ENCODE assay signal across 1 cellular context in the genomic region with DNA sequence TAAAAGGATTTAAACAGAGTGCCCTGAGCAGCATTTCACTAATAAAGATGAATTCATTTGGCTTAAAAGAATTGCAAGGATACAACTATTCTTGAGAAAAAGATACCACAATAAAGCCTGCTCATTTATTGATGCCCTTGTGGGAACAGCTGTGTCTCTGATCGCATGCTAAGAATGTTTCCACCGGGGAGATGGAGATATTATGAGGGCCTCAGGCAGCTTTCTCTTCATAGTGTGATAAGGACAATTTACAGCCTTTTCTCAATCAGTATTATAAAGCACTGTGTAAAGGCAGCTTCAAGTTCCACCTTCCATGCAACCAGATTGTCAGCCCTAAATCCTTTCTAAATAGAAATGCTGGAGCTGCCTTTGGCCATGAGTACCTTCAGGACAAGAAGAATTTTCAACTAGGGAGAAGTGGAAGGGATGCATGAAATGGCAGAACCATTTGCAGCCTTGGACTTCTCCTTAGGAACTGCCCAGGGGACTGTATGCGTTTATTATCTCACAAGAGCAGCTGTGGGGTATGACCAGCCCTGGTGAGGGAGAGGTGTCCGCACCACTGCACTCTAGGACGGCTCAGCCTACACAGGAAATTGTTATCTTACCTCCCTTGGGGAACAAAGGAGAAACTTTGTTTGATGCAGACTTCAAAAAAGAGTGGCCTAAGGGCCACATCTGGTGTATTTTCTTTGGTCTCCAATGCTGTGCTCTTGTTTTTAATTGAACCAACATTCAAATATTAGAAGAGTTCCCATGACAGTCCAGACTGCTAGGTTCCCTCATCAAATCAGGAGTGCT.
TF ChIP-seq lines count a peak whose summit lies in the region.

No MANE protein-coding gene starts in this region.

TF ChIP-seq in K562, 482 proteins besides CTCF, POLR2A, EP300 and RAD21 (continued from another document and continues in another):
- TF ChIP-seq, protein P1, sequence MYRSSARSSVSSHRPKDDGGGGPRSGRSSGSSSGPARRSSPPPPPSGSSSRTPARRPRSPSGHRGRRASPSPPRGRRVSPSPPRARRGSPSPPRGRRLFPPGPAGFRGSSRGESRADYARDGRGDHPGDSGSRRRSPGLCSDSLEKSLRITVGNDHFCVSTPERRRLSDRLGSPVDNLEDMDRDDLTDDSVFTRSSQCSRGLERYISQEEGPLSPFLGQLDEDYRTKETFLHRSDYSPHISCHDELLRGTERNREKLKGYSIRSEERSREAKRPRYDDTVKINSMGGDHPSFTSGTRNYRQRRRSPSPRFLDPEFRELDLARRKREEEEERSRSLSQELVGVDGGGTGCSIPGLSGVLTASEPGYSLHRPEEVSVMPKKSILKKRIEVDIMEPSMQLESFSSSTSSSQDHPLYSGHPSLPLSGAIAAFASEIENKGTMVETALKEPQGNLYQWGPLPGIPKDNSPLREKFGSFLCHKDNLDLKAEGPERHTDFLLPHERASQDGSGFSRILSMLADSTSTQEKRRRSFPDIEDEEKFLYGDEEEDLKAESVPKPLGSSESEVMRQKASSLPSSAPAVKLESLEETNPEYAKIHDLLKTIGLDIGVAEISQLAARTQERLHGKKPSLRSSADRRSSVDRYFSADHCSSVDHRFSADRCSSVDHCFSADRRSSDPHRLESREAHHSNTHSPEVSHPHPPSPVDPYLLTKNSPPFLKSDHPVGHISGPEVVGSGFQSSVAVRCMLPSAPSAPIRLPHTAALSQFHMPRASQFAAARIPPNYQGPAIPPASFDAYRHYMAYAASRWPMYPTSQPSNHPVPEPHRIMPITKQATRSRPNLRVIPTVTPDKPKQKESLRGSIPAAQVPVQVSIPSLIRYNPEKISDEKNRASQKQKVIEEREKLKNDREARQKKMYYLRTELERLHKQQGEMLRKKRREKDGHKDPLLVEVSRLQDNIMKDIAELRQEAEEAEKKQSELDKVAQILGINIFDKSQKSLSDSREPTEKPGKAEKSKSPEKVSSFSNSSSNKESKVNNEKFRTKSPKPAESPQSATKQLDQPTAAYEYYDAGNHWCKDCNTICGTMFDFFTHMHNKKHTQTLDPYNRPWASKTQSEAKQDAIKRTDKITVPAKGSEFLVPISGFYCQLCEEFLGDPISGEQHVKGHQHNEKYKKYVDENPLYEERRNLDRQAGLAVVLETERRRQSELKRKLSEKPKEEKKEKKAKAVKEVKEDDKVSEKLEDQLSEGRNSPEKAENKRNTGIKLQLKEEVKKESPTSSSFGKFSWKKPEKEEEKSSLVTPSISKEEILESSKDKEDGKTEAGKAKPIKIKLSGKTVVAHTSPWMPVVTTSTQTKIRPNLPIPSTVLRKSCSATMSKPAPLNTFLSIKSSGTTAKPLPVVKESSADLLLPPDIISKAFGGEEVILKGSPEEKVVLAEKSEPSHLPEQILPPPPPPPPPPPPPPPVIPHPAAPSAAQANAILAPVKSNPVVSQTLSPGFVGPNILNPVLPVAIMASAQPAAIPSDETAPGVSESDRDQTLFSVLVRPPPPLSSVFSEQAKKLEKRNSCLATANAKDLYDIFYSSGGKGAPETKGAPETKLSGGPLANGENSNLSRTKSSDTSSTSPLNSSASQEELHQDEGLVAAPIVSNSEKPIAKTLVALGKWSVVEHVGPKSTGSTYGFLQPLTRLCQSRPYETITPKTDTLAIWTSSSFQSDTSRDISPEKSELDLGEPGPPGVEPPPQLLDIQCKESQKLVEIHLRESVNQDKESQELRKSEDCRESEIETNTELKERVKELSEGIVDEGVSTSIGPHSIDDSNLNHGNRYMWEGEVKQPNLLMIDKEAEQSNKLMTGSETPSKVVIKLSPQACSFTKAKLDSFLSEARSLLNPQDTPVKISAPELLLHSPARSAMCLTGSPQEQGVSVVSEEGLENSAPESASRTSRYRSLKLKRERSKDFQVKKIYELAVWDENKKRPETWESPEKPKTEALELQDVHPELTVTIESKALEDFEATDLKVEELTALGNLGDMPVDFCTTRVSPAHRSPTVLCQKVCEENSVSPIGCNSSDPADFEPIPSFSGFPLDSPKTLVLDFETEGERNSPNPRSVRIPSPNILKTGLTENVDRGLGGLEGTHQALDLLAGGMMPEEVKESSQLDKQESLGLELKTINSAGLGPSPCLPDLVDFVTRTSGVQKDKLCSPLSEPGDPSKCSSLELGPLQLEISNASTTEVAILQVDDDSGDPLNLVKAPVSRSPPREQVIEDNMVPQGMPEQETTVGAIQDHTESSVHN (IDR thresholded peaks at IDR 0.05; ENCODE audit: borderline replicate concordance in 1 of 2, low read depth in 1 of 2): no peak
- TF ChIP-seq ETV1 (tag; conservative IDR thresholded peaks at IDR 0.05; ENCODE audit: low read depth): peak; percentile 59
- TF ChIP-seq BRD4 (IDR thresholded peaks at IDR 0.05): no peak
- TF ChIP-seq CBFA2T2 (conservative IDR thresholded peaks at IDR 0.05): peak; percentile 79
- 0 out of 2 replicates have a peak, but pooled peaks have one; percentile 15 for TF ChIP-seq ZNF316 (IDR thresholded peaks at IDR 0.05)
- TF ChIP-seq SRSF1 (IDR thresholded peaks at IDR 0.05; ENCODE audit: low read depth, low read length): no peak
- TF ChIP-seq, protein P2, sequence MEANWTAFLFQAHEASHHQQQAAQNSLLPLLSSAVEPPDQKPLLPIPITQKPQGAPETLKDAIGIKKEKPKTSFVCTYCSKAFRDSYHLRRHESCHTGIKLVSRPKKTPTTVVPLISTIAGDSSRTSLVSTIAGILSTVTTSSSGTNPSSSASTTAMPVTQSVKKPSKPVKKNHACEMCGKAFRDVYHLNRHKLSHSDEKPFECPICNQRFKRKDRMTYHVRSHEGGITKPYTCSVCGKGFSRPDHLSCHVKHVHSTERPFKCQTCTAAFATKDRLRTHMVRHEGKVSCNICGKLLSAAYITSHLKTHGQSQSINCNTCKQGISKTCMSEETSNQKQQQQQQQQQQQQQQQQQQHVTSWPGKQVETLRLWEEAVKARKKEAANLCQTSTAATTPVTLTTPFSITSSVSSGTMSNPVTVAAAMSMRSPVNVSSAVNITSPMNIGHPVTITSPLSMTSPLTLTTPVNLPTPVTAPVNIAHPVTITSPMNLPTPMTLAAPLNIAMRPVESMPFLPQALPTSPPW (CRISPR knock-in tag; IDR thresholded peaks at IDR 0.05): peak; percentile 20; the same call in 1 of the 2 replicates
- TF ChIP-seq, protein P3, sequence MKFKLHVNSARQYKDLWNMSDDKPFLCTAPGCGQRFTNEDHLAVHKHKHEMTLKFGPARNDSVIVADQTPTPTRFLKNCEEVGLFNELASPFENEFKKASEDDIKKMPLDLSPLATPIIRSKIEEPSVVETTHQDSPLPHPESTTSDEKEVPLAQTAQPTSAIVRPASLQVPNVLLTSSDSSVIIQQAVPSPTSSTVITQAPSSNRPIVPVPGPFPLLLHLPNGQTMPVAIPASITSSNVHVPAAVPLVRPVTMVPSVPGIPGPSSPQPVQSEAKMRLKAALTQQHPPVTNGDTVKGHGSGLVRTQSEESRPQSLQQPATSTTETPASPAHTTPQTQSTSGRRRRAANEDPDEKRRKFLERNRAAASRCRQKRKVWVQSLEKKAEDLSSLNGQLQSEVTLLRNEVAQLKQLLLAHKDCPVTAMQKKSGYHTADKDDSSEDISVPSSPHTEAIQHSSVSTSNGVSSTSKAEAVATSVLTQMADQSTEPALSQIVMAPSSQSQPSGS (CRISPR knock-in tag; IDR thresholded peaks at IDR 0.05): no peak
- TF ChIP-seq NRF1 (conservative IDR thresholded peaks at IDR 0.05 in 1 of 2, IDR thresholded peaks at IDR 0.05 in 1 of 2): peak; percentile 33 to 42; a peak in 2 of 4 replicates
- no peak for TF ChIP-seq ZFP1 (CRISPR knock-in tag; IDR thresholded peaks at IDR 0.05)
- TF ChIP-seq MAFK (IDR thresholded peaks at IDR 0.05; ENCODE audit: low read length): no peak
- TF ChIP-seq ZNF778 (CRISPR knock-in tag; IDR thresholded peaks at IDR 0.05): no peak
- TF ChIP-seq FOXM1 (IDR thresholded peaks at IDR 0.05; ENCODE audit: low read depth): peak; percentile 43
- no peak for TF ChIP-seq FOXM1 (CRISPR knock-in tag; IDR thresholded peaks at IDR 0.05; ENCODE audit: low read depth)
- TF ChIP-seq NFXL1 (CRISPR knock-in tag; IDR thresholded peaks at IDR 0.05): no peak
- no peak for TF ChIP-seq NR4A1 (CRISPR knock-in tag; IDR thresholded peaks at IDR 0.05)
- TF ChIP-seq NR4A1 (tag; IDR thresholded peaks at IDR 0.05): no peak
- peak; percentile 37; the same call in 1 of the 2 replicates for TF ChIP-seq MTA3 (IDR thresholded peaks at IDR 0.05; ENCODE audit: borderline replicate concordance)
- TF ChIP-seq SMAD4 (CRISPR knock-in tag; conservative IDR thresholded peaks at IDR 0.05): peak; percentile 60; the same call in 1 of the 2 replicates
- TF ChIP-seq DEAF1 (CRISPR knock-in tag; IDR thresholded peaks at IDR 0.05): no peak
- TF ChIP-seq TAF1 (IDR thresholded peaks at IDR 0.05; ENCODE audit: control insufficient read depth, extremely low read depth, insufficient read depth, low read length, severe bottlenecking): no peak
- no peak for TF ChIP-seq NKRF (IDR thresholded peaks at IDR 0.05; ENCODE audit: borderline replicate concordance)
- peak; percentile 25 for TF ChIP-seq CCNT2 (IDR thresholded peaks at IDR 0.05; ENCODE audit: borderline replicate concordance, extremely low read depth, insufficient read length, low read depth, low read length)
- TF ChIP-seq NCOR1 (IDR thresholded peaks at IDR 0.05): peak; percentile 78
- TF ChIP-seq PBX2 (CRISPR knock-in tag; IDR thresholded peaks at IDR 0.05; ENCODE audit: low read depth): no peak
- TF ChIP-seq PBX2 (tag; conservative IDR thresholded peaks at IDR 0.05; ENCODE audit: low read depth): peak; percentile 12; the same call in 1 of the 2 replicates
- 0 out of 4 replicates have a peak, but pooled peaks of 1 of the 2 experiments have one; percentile 16 for TF ChIP-seq ARNT (IDR thresholded peaks at IDR 0.05)
- no peak for TF ChIP-seq BCL6 (CRISPR knock-in tag; IDR thresholded peaks at IDR 0.05)
- TF ChIP-seq, protein P4, sequence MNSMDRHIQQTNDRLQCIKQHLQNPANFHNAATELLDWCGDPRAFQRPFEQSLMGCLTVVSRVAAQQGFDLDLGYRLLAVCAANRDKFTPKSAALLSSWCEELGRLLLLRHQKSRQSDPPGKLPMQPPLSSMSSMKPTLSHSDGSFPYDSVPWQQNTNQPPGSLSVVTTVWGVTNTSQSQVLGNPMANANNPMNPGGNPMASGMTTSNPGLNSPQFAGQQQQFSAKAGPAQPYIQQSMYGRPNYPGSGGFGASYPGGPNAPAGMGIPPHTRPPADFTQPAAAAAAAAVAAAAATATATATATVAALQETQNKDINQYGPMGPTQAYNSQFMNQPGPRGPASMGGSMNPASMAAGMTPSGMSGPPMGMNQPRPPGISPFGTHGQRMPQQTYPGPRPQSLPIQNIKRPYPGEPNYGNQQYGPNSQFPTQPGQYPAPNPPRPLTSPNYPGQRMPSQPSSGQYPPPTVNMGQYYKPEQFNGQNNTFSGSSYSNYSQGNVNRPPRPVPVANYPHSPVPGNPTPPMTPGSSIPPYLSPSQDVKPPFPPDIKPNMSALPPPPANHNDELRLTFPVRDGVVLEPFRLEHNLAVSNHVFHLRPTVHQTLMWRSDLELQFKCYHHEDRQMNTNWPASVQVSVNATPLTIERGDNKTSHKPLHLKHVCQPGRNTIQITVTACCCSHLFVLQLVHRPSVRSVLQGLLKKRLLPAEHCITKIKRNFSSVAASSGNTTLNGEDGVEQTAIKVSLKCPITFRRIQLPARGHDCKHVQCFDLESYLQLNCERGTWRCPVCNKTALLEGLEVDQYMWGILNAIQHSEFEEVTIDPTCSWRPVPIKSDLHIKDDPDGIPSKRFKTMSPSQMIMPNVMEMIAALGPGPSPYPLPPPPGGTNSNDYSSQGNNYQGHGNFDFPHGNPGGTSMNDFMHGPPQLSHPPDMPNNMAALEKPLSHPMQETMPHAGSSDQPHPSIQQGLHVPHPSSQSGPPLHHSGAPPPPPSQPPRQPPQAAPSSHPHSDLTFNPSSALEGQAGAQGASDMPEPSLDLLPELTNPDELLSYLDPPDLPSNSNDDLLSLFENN (IDR thresholded peaks at IDR 0.05; ENCODE audit: low read depth in 2 of 2, low read length in 2 of 2): peak in 1 of 2 experiments; percentile 48; a peak in 1 of 4 replicates
- TF ChIP-seq GTF2E2 (tag; IDR thresholded peaks at IDR 0.05): no peak; the same call in 1 of the 2 replicates
- no peak for TF ChIP-seq ZNF217 (CRISPR knock-in tag; IDR thresholded peaks at IDR 0.05)
- TF ChIP-seq RFX5 (IDR thresholded peaks at IDR 0.05; ENCODE audit: low read depth, low read length): no peak
- TF ChIP-seq CBFA2T3 (IDR thresholded peaks at IDR 0.05): peak; percentile 90
- peak; percentile 83 for TF ChIP-seq SMARCE1 (IDR thresholded peaks at IDR 0.05)
